In the genomic region with DNA sequence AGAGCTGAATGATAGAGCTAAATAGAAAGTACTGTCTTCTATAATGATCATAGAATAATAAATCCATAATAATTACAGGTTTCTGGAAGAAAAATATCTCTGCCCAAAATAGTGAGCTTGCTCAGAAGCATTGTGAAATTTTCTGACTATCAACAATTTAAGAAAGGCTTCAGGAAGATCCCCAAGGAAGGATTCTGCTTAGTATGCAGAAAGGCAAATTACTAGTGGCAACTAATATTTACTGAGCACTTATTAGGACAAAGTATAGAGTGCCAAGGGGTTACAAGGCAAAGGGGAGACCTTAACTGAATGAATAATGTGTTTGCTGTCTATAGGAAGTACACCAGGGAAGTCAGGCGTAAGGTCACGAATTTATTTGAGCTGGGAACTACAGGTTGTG, we compare ENCODE assay signal across 32 cellular contexts.
DNase-seq lines count a peak whose midpoint lies in the region; ATAC-seq, FAIRE-seq and TF ChIP-seq lines count a peak whose summit lies in the region.
"Had no signal": no experiment of that assay in that cellular context is flagged by ENCODE, and none has a peak within 500 bp of the region (broad histone marks: within the 10 kb centered on the region; RNA-seq: fewer than 3 reads in every experiment).

No MANE protein-coding gene starts in this region.

- 6% methylated on average over 2 of the region's 2 CpGs for WGBS in HepG2 (ENCODE audit: low lambda C conversion rate)
- 5% methylated on average over 2 of the region's 2 CpGs for WGBS in right lobe of liver (ENCODE audit: insufficient coverage, low coverage, low lambda C conversion rate, missing lambda C conversion rate)
- WGBS in A549 (ENCODE audit: missing lambda C conversion rate): 11% methylated on average over 2 of the region's 2 CpGs
- no CpG with 5 or more reads among the region's 2 CpGs for WGBS in IMR-90 (ENCODE audit: extremely low coverage in 2 of 2, insufficient read length in 1 of 2), 2 experiments
- 0% methylated on average over 1 of the region's 2 CpGs for WGBS in mesenchymal stem cell

- H3K23ac ChIP-seq in IMR-90 (ENCODE audit: low read depth, low read length) (no peak overlapping the region), mesenchymal stem cell (ENCODE audit: low read length in 2 of 2) (no peak overlapping the region)

- no peak overlapping the region for H2BK5ac ChIP-seq in IMR-90 (ENCODE audit: low read depth, low read length, poor library complexity, severe bottlenecking)
- no peak overlapping the region for H2BK5ac ChIP-seq in mesenchymal stem cell (ENCODE audit: low read depth, low read length, poor library complexity, severe bottlenecking)

- TF ChIP-seq EP300 in HepG2 (IDR thresholded peaks at IDR 0.05; ENCODE audit: low read depth in 2 of 2, low read length in 2 of 2): no peak
- TF ChIP-seq EP300 in HepG2 (CRISPR knock-in tag; IDR thresholded peaks at IDR 0.05; ENCODE audit: borderline replicate concordance): no peak
- no peak for TF ChIP-seq EP300 in A549 (IDR thresholded peaks at IDR 0.05)

- H2AFZ ChIP-seq in HepG2 (ENCODE audit: low read length): no peak overlapping the region
- H2AFZ ChIP-seq in IMR-90 (replicated peaks; ENCODE audit: low read length, poor library complexity): no peak overlapping the region
- H2AFZ ChIP-seq in mesenchymal stem cell (ENCODE audit: low read depth, low read length): no peak overlapping the region

- no peak overlapping the region for H3K56ac ChIP-seq in IMR-90 (ENCODE audit: extremely low read depth, insufficient read depth, low read length)

- in situ Hi-C loops in HepG2 (cut with HindIII; ENCODE audit: extremely low pct_ligation_motif_present, low pct_unique_long_range_greater_than_20kb) (no loop called here), IMR-90 (cut with MboI; ENCODE audit: low sequenced_read_pairs) (no loop called here)

- no peak overlapping the region for H3K4me3 ChIP-seq in HepG2 (replicated peaks in 1 of 3; ENCODE audit: insufficient read depth in 1 of 3, low read depth in 2 of 3, low read length in 3 of 3)
- no peak overlapping the region for H3K4me3 ChIP-seq in right lobe of liver
- no peak overlapping the region for H3K4me3 ChIP-seq in A549
- no peak overlapping the region for H3K4me3 ChIP-seq in IMR-90 (ENCODE audit: insufficient read depth, low read depth, low read length)
- no peak overlapping the region for H3K4me3 ChIP-seq in mesenchymal stem cell (ENCODE audit: insufficient read depth in 1 of 2, low read depth in 1 of 2, low read length in 2 of 2)
- H3K4me3 ChIP-seq: BLaER1; BLaER1 treated with 17β-estradiol and CSF1 and Interleukin-3, amounts not matched to agents 10 nM and 100 nM had no signal

- H2BK15ac ChIP-seq in IMR-90 (ENCODE audit: low read depth, low read length): no peak overlapping the region
- no peak overlapping the region for H2BK15ac ChIP-seq in mesenchymal stem cell (ENCODE audit: low read depth, poor library complexity, severe bottlenecking)

- H3K18ac ChIP-seq in IMR-90 (ENCODE audit: low read depth, low read length) (no peak overlapping the region), mesenchymal stem cell (ENCODE audit: low read depth in 1 of 2, low read length in 2 of 2) (no peak overlapping the region)

- H4K91ac ChIP-seq in IMR-90 (ENCODE audit: insufficient read depth, low read depth, low read length) (no peak overlapping the region), mesenchymal stem cell (ENCODE audit: low read length) (no peak overlapping the region)

- intact Hi-C loops in HepG2 (cut with micrococcal nuclease; ENCODE audit: unreplicated experiment) (no loop called here), right lobe of liver (cut with DNase I) (no loop called here), IMR-90 (cut with micrococcal nuclease) (no loop called here)

- H3K79me1 ChIP-seq in IMR-90 (ENCODE audit: low read depth in 1 of 2, low read length in 2 of 2) (no peaks in the 10 kb centered on the region), mesenchymal stem cell (replicated peaks; ENCODE audit: low read length, poor library complexity, severe bottlenecking) (no peaks in the 10 kb centered on the region)

- no peak for ATAC-seq in HepG2
- no peak for ATAC-seq in right lobe of liver
- ATAC-seq in A549: no peak
- no peak for ATAC-seq in IMR-90 (ENCODE audit: low read depth)
- ATAC-seq: CD8-positive, alpha-beta T cell had no signal

- no peak overlapping the region for H4K5ac ChIP-seq in IMR-90 (ENCODE audit: low read depth, low read length)

- no peak for FAIRE-seq in HepG2 (lab: Jason Lieb, UNC)
- FAIRE-seq in A549 (lab: Jason Lieb, UNC): no peak
- FAIRE-seq: A204.1, D721Med had no signal

- no peaks in the 10 kb centered on the region for H3K9me1 ChIP-seq in IMR-90 (ENCODE audit: insufficient read depth, low read length)

- no peak overlapping the region for H2BK12ac ChIP-seq in mesenchymal stem cell (ENCODE audit: low read length in 2 of 2)

- TF ChIP-seq RAD21 in HepG2 (CRISPR knock-in tag; IDR thresholded peaks at IDR 0.05) (no peak), A549 (conservative IDR thresholded peaks at IDR 0.05 in 1 of 2, IDR thresholded peaks at IDR 0.05 in 1 of 2) (no peak), IMR-90 (IDR thresholded peaks at IDR 0.05; ENCODE audit: low read length) (no peak)

- H2BK120ac ChIP-seq in IMR-90 (ENCODE audit: low read depth, low read length): no peak overlapping the region
- H2BK120ac ChIP-seq in mesenchymal stem cell (ENCODE audit: low read depth, low read length): no peak overlapping the region

- no peaks in the 10 kb centered on the region for H3K27me3 ChIP-seq in HepG2 (ENCODE audit: control insufficient read depth in 1 of 2, insufficient read depth in 2 of 2, low read length in 2 of 2)
- H3K27me3 ChIP-seq in right lobe of liver: no peaks in the 10 kb centered on the region
- no peaks in the 10 kb centered on the region for H3K27me3 ChIP-seq in IMR-90 (ENCODE audit: control insufficient read depth, insufficient read depth, low read length)
- no peaks in the 10 kb centered on the region for H3K27me3 ChIP-seq in mesenchymal stem cell (ENCODE audit: control insufficient read depth in 1 of 2, insufficient read depth in 1 of 2, low read length in 2 of 2)
- H3K27me3 ChIP-seq: BE2C; BLaER1; BLaER1 treated with 17β-estradiol and CSF1 and Interleukin-3, amounts not matched to agents 10 nM and 100 nM had no signal

- H3K14ac ChIP-seq in IMR-90 (replicated peaks; ENCODE audit: low read depth, low read length) (no peak overlapping the region), mesenchymal stem cell (ENCODE audit: low read length in 2 of 2) (no peak overlapping the region)

- CTCF ChIA-PET in HepG2 (lab: Yijun Ruan, JAX; ENCODE audit: low intra/inter-chr PET ratio, low total read pairs) (no interaction called here), A549 (lab: Yijun Ruan, JAX) (interaction anchor here (0.6 kb wide), 1 partner anchor 1366 kb away, joined by 4 read pairs; no protein-coding TSS in a partner anchor), IMR-90 (lab: Yijun Ruan, JAX) (no interaction called here)

- no peaks in the 10 kb centered on the region for H4K20me1 ChIP-seq in HepG2 (ENCODE audit: insufficient read depth, low read length)
- H4K20me1 ChIP-seq in IMR-90 (ENCODE audit: insufficient read depth, low read length): no peaks in the 10 kb centered on the region
- H4K20me1 ChIP-seq: BLaER1; BLaER1 treated with 17β-estradiol and CSF1 and Interleukin-3, amounts not matched to agents 10 nM and 100 nM had no signal

- no TSS peak for BruUV-seq in HepG2 (replicated peaks; lab: Mats Ljungman, UMichigan)
- no TSS peak for BruUV-seq in IMR-90 (replicated peaks; lab: Mats Ljungman, UMichigan)

- H2AK9ac ChIP-seq in IMR-90 (replicated peaks; ENCODE audit: low read depth, low read length, poor library complexity): no peak overlapping the region

- H2AK5ac ChIP-seq in IMR-90 (ENCODE audit: low read depth, low read length) (no peak overlapping the region), mesenchymal stem cell (ENCODE audit: low read length, severe bottlenecking) (no peak overlapping the region)

- POLR2A ChIA-PET in HepG2 (lab: Yijun Ruan, JAX): no interaction called here
- POLR2A ChIA-PET in A549 (lab: Yijun Ruan, JAX): no interaction called here
- POLR2A ChIA-PET in IMR-90 (lab: Charles Lee; ENCODE audit: unreplicated experiment): no interaction called here

- DNase-seq in HepG2 (ENCODE audit: low spot score): no peak
- DNase-seq in right lobe of liver: no peak
- DNase-seq in A549 (ENCODE audit: low read depth in 1 of 2, low spot score in 1 of 2): no peak
- DNase-seq in IMR-90: no peak
- no peak for DNase-seq in MV-4-11 (lab: John Stamatoyannopoulos, UW)
- no peak for DNase-seq in mesenchymal stem cell
- DNase-seq: 8988T; ACHN; AML-193; BE2C; C1 segment of cervical spinal cord; Caco-2; Calu3; CD4-positive, alpha-beta memory T cell; CD4-positive, alpha-beta T cell; CD4-positive, CD25-positive, alpha-beta regulatory T cell; CD8-positive, alpha-beta memory T cell; CD8-positive, alpha-beta T cell; COR-L47; DMS 273 treated with DMSO at 0.1 percent for 48 hours; DMS153; DMS53; DMS79; DMS79 treated with DMSO at 0.1 percent for 48 hours; DND-41; EL had no signal

- no peak overlapping the region for H3K9ac ChIP-seq in HepG2 (ENCODE audit: insufficient read depth, low read depth, low read length)
- H3K9ac ChIP-seq in IMR-90 (ENCODE audit: low read depth, low read length): no peak overlapping the region
- H3K9ac ChIP-seq in mesenchymal stem cell (ENCODE audit: low read length): no peak overlapping the region
- H3K9ac ChIP-seq: BLaER1; BLaER1 treated with 17β-estradiol and CSF1 and Interleukin-3, amounts not matched to agents 10 nM and 100 nM had no signal

- H2BK20ac ChIP-seq in IMR-90 (ENCODE audit: low read depth, low read length): no peak overlapping the region

- H3K27ac ChIP-seq in HepG2 (ENCODE audit: extremely low read length, insufficient read depth, low read length): no peak overlapping the region
- H3K27ac ChIP-seq in right lobe of liver: no peak overlapping the region
- no peak overlapping the region for H3K27ac ChIP-seq in A549
- H3K27ac ChIP-seq in IMR-90 (ENCODE audit: insufficient read depth, low read length): no peak overlapping the region
- no peak overlapping the region for H3K27ac ChIP-seq in mesenchymal stem cell (ENCODE audit: low read length, poor library complexity, severe bottlenecking)
- H3K27ac ChIP-seq: 22Rv1; BLaER1; BLaER1 treated with 17β-estradiol and CSF1 and Interleukin-3, amounts not matched to agents 10 nM and 100 nM; C4-2B had no signal

- TF ChIP-seq CTCF in HepG2 (CRISPR knock-in tag; IDR thresholded peaks at IDR 0.05) (no peak), right lobe of liver (IDR thresholded peaks at IDR 0.05) (no peak), A549 (IDR thresholded peaks at IDR 0.05) (no peak), IMR-90 (conservative IDR thresholded peaks at IDR 0.05; ENCODE audit: low read depth, low read length) (no peak)

- no peak overlapping the region for H3K4me2 ChIP-seq in HepG2 (ENCODE audit: low read depth, low read length)
- no peak overlapping the region for H3K4me2 ChIP-seq in A549
- H3K4me2 ChIP-seq in IMR-90 (ENCODE audit: low read depth, low read length): no peak overlapping the region
- H3K4me2 ChIP-seq in mesenchymal stem cell (ENCODE audit: low read length, poor library complexity, severe bottlenecking): no peak overlapping the region
- H3K4me2 ChIP-seq: BLaER1; BLaER1 treated with 17β-estradiol and CSF1 and Interleukin-3, amounts not matched to agents 10 nM and 100 nM had no signal

- no peaks in the 10 kb centered on the region for H3K79me2 ChIP-seq in HepG2 (ENCODE audit: insufficient read depth, low read length)

- H3K4me1 ChIP-seq in HepG2 (ENCODE audit: insufficient read depth, low read length): no peaks in the 10 kb centered on the region
- no peaks in the 10 kb centered on the region for H3K4me1 ChIP-seq in right lobe of liver
- H3K4me1 ChIP-seq in A549: no peaks in the 10 kb centered on the region
- H3K4me1 ChIP-seq in IMR-90 (ENCODE audit: control insufficient read depth, insufficient read depth, low read length): no peaks in the 10 kb centered on the region
- no peaks in the 10 kb centered on the region for H3K4me1 ChIP-seq in mesenchymal stem cell (ENCODE audit: control insufficient read depth, insufficient read depth, low read depth, low read length)
- H3K4me1 ChIP-seq: BE2C, BLaER1, Caco-2 had no signal

- H3K4ac ChIP-seq in IMR-90 (ENCODE audit: low read depth, low read length) (no peak overlapping the region), mesenchymal stem cell (ENCODE audit: low read depth in 1 of 2, low read length in 2 of 2) (no peak overlapping the region)

- H3K9me3 ChIP-seq in HepG2 (ENCODE audit: low read length): no peaks in the 10 kb centered on the region
- H3K9me3 ChIP-seq in right lobe of liver: no peaks in the 10 kb centered on the region
- H3K9me3 ChIP-seq in A549: no peaks in the 10 kb centered on the region
- H3K9me3 ChIP-seq in IMR-90 (ENCODE audit: control insufficient read depth, insufficient read depth, low read length): no peaks in the 10 kb centered on the region
- H3K9me3 ChIP-seq in mesenchymal stem cell (ENCODE audit: control insufficient read depth, low read length): no peaks in the 10 kb centered on the region
- H3K9me3 ChIP-seq: BE2C; BLaER1; BLaER1 treated with 17β-estradiol and CSF1 and Interleukin-3, amounts not matched to agents 10 nM and 100 nM; Caco-2 had no signal

- dilution Hi-C loops in IMR-90 (cut with HindIII; ENCODE audit: low sequenced_read_pairs, unreplicated experiment): no loop called here

- no peaks in the 10 kb centered on the region for H3K36me3 ChIP-seq in HepG2 (replicated peaks in 1 of 2; ENCODE audit: control insufficient read depth in 1 of 2, insufficient read depth in 2 of 2, low read length in 2 of 2)
- H3K36me3 ChIP-seq in right lobe of liver: no peaks in the 10 kb centered on the region
- H3K36me3 ChIP-seq in IMR-90 (ENCODE audit: control insufficient read depth, insufficient read depth, low read length): no peaks in the 10 kb centered on the region
- H3K36me3 ChIP-seq in mesenchymal stem cell (ENCODE audit: control insufficient read depth in 1 of 2, insufficient read depth in 2 of 2, low read depth in 1 of 2, low read length in 2 of 2): no peaks in the 10 kb centered on the region
- H3K36me3 ChIP-seq: BE2C; BLaER1; BLaER1 treated with 17β-estradiol and CSF1 and Interleukin-3, amounts not matched to agents 10 nM and 100 nM had no signal

- TF ChIP-seq POLR2A in HepG2 (IDR thresholded peaks at IDR 0.05; ENCODE audit: insufficient read depth in 1 of 2, low read depth in 2 of 2, low read length in 2 of 2): no peak
- no peak for TF ChIP-seq POLR2A in right lobe of liver (IDR thresholded peaks at IDR 0.05)
- no peak for TF ChIP-seq POLR2A in A549 (IDR thresholded peaks at IDR 0.05; ENCODE audit: low read length)
- no peak for TF ChIP-seq POLR2A in IMR-90 (IDR thresholded peaks at IDR 0.05; ENCODE audit: low read depth, low read length)

- no peak overlapping the region for H4K8ac ChIP-seq in IMR-90 (ENCODE audit: low read depth in 2 of 2, low read length in 2 of 2)
- H4K8ac ChIP-seq in mesenchymal stem cell (ENCODE audit: low read length): no peak overlapping the region
